In the genomic region with DNA sequence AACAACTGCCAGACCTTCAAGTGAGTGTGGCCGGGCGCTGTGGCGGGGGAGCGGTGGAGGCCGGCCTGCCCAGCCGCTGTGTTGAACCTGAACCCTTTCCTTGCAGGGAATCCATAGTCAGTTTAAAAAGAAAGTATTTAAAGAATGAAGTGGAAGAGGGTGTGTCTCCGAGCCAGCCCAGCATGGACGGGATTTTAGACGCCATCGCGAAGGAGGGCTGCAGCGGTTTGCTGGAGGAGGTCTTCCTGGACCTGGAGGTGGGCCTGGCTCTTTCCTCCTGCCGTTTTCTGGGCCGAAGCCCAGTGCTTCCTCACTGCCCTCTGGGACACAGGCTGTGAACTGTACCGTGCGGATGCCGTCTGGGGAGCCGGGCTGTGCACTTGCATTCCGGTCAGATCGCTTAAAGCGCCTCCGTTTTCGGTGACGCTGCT, we compare ENCODE assay signal across 21 cellular contexts. TPM values are rescaled to one million over a fixed set of nuclear protein-coding genes. Genes with fewer than 3 reads are reported as not detected.
DNase-seq lines count a peak whose midpoint lies in the region; ATAC-seq and TF ChIP-seq lines count a peak whose summit lies in the region.
"Had no signal": no experiment of that assay in that cellular context is flagged by ENCODE, and none has a peak within 500 bp of the region (broad histone marks: within the 10 kb centered on the region; RNA-seq: fewer than 3 reads in every experiment).

No MANE protein-coding gene starts in this region.

- no peak overlapping the region for H2BK20ac ChIP-seq in H9 (ENCODE audit: low read depth, low read length, poor library complexity, severe bottlenecking)

- H3K4me3 ChIP-seq in spleen, result no peak overlapping the region
- H3K4me3 ChIP-seq in H7 (ENCODE audit: insufficient read depth, low read depth, low read length), result no peak overlapping the region
- H3K4me3 ChIP-seq: BLaER1, pancreas had no signal

- peaks cover 59% of the 10 kb centered on the region for H3K36me3 Mint-ChIP-seq in activated T-cell treated with anti-CD3 and anti-CD28 coated beads, Interleukin-2, amount 50 U/mL, for 4 hours (ENCODE audit: insufficient read depth)
- H3K36me3 Mint-ChIP-seq in H9 (ENCODE audit: insufficient read depth in 1 of 3, low read depth in 3 of 3), result peaks cover 17 to 63% (median 53%) of the 10 kb centered on the region in 3 experiments; a peak in 6 of 7 replicates
- peaks cover 29% of the 10 kb centered on the region for H3K36me3 Mint-ChIP-seq in chondrocyte (ENCODE audit: low read depth)

- H3K79me1 ChIP-seq in H9 (ENCODE audit: insufficient read depth, low read depth, low read length, poor library complexity, severe bottlenecking), result no peaks in the 10 kb centered on the region

- no peak overlapping the region for H3K9ac ChIP-seq in H9 (ENCODE audit: extremely low read depth, insufficient read length, low read length)
- H3K9ac ChIP-seq: BLaER1 had no signal

- no peaks in the 10 kb centered on the region for H3K4me1 ChIP-seq in H9 (ENCODE audit: insufficient read depth, low read length)
- peaks cover 0 to 28% (median 8%) of the 10 kb centered on the region in 6 donors for H3K4me1 ChIP-seq in spleen

- ATAC-seq in activated T-cell treated with anti-CD3 and anti-CD28 coated beads, Interleukin-2, amount 50 U/mL, for 4 hours, result no peak
- ATAC-seq: natural killer cell, pancreas had no signal

- H3K79me2 ChIP-seq in H9 (ENCODE audit: insufficient read depth, low read length), result no peaks in the 10 kb centered on the region

- H3K4me1 Mint-ChIP-seq in activated T-cell treated with anti-CD3 and anti-CD28 coated beads, Interleukin-2, amount 50 U/mL, for 4 hours (ENCODE audit: low read depth), result peaks cover 56% of the 10 kb centered on the region
- H3K4me1 Mint-ChIP-seq in H9 (no peaks in the 10 kb centered on the region), chondrocyte (ENCODE audit: low read depth) (peaks cover 9% of the 10 kb centered on the region)

- no peak overlapping the region for H3K4me3 Mint-ChIP-seq in activated T-cell treated with anti-CD3 and anti-CD28 coated beads, Interleukin-2, amount 50 U/mL, for 4 hours
- no peak overlapping the region for H3K4me3 Mint-ChIP-seq in H9
- no peak overlapping the region for H3K4me3 Mint-ChIP-seq in chondrocyte (ENCODE audit: unreplicated experiment)
- H3K4me3 Mint-ChIP-seq: natural killer cell had no signal

- peak; percentile 4 for DNase-seq in activated T-cell treated with anti-CD3 and anti-CD28 coated beads, Interleukin-2, amount 50 U/mL, for 1 hour
- DNase-seq in activated T-cell treated with anti-CD3 and anti-CD28 coated beads, Interleukin-2, amount 50 U/mL, for 4 hours, result no peak
- DNase-seq in H9 (peak; percentile 25), chondrocyte (ENCODE audit: low spot score) (peak; percentile 59), spleen (peak; percentile 59), NCI-H446 treated with DMSO at 0.1 percent for 48 hours (lab: John Stamatoyannopoulos, UW) (no peak), H7 (no peak), GM19238 (ENCODE audit: insufficient read length, low spot score) (no peak)
- DNase-seq: activated CD4-positive, alpha-beta T cell treated with anti-CD3 and anti-CD28 coated beads, Interleukin-2, amount 50 U/mL, for 48 hours; DMS 273 treated with DMSO at 0.1 percent for 48 hours; islet precursor cell; mesenchymal stem cell; natural killer cell; NCI-H1092; NCI-H2029 treated with DMSO at 0.1 percent for 48 hours; NCI-H510A; small intestine; stimulated activated CD4-positive, alpha-beta T cell treated with anti-CD3 and anti-CD28 coated beads, Interleukin-4, amount 100 ng/mL, for 24 hours; SW 1271 had no signal

- H3K36me3 ChIP-seq in spleen (peaks cover 0 to 100% (median 86%) of the 10 kb centered on the region in 6 donors), H7 (replicated peaks; ENCODE audit: control insufficient read depth, insufficient read depth, low read length) (peaks cover 5% of the 10 kb centered on the region)

- H3K18ac ChIP-seq in H9 (ENCODE audit: insufficient read length, low read depth, low read length), result no peak overlapping the region

- H2AFZ ChIP-seq in H9 (ENCODE audit: low read length), result no peak overlapping the region

- H2BK12ac ChIP-seq in H9 (ENCODE audit: insufficient read length, low read depth, low read length), result no peak overlapping the region

- no CpG with 5 or more reads among the region's 24 CpGs for WGBS in H9 (ENCODE audit: extremely low coverage, insufficient read length, low lambda C conversion rate)
- 95 to 99% (median 96%) methylated on average over 24 of the region's 24 CpGs for WGBS in spleen, 5 donors

- no peak overlapping the region for H3K27ac ChIP-seq in H9 (ENCODE audit: insufficient read length, low read depth, low read length)
- no peak overlapping the region for H3K27ac ChIP-seq in spleen
- H3K27ac ChIP-seq: BLaER1, pancreas had no signal

- no peak overlapping the region for H4K8ac ChIP-seq in H9 (replicated peaks; ENCODE audit: insufficient read length, low read depth, low read length)

- no peak overlapping the region for H3T11ph ChIP-seq in H9 (ENCODE audit: low read length)

- no peak overlapping the region for H3K4me2 ChIP-seq in H9 (ENCODE audit: insufficient read depth, insufficient read length, low read length)
- H3K4me2 ChIP-seq: BLaER1 had no signal

- no peak overlapping the region for H2BK5ac ChIP-seq in H9 (ENCODE audit: insufficient read length, low read length)

- no peak overlapping the region for H3K23ac ChIP-seq in H9 (ENCODE audit: insufficient read length, low read depth, low read length)

- H3K23me2 ChIP-seq in H9 (ENCODE audit: insufficient read length, low read depth, low read length, poor library complexity, severe bottlenecking), result no peaks in the 10 kb centered on the region

- H3K14ac ChIP-seq in H9 (ENCODE audit: insufficient read depth, low read length), result no peak overlapping the region

- H4K91ac ChIP-seq in H9 (ENCODE audit: insufficient read length, low read depth, low read length), result no peak overlapping the region

- intact Hi-C loops in spleen (cut with DNase I; ENCODE audit: low total_unique reads), result no loop called here

- no peak overlapping the region for H2AK5ac ChIP-seq in H9 (ENCODE audit: insufficient read length, low read length)

- H3K56ac ChIP-seq in H9 (ENCODE audit: insufficient read length, low read depth, low read length), result no peak overlapping the region

- no peak overlapping the region for H2BK15ac ChIP-seq in H9 (ENCODE audit: low read depth, low read length)

- H4K20me1 ChIP-seq in H9 (ENCODE audit: control insufficient read depth, insufficient read depth, insufficient read length), result no peaks in the 10 kb centered on the region

- no peak overlapping the region for H4K5ac ChIP-seq in H9 (ENCODE audit: insufficient read length, low read depth, low read length)

- H2BK120ac ChIP-seq in H9 (ENCODE audit: low read depth, low read length, poor library complexity, severe bottlenecking), result no peak overlapping the region

- no peak overlapping the region for H3K4ac ChIP-seq in H9 (ENCODE audit: low read depth, low read length)

- H3K27ac Mint-ChIP-seq in H9 (no peak overlapping the region), chondrocyte (ENCODE audit: unreplicated experiment) (peak overlapping the region; percentile 12)

- no peaks in the 10 kb centered on the region for H3K27me3 Mint-ChIP-seq in activated T-cell treated with anti-CD3 and anti-CD28 coated beads, Interleukin-2, amount 50 U/mL, for 4 hours (ENCODE audit: low read depth)
- H3K27me3 Mint-ChIP-seq in H9 (ENCODE audit: low read depth) (no peaks in the 10 kb centered on the region), chondrocyte (ENCODE audit: low read depth) (no peaks in the 10 kb centered on the region)

- H3K27me3 ChIP-seq in H9 (ENCODE audit: insufficient read depth, low read length), result no peaks in the 10 kb centered on the region
- H3K27me3 ChIP-seq in spleen (replicated peaks in 1 of 7), result no peaks in the 10 kb centered on the region
- H3K27me3 ChIP-seq in H7 (ENCODE audit: control insufficient read depth, insufficient read depth, low read length), result no peaks in the 10 kb centered on the region
- H3K27me3 ChIP-seq: BLaER1, pancreas had no signal

- no peak for TF ChIP-seq CTCF in H9 (conservative IDR thresholded peaks at IDR 0.05)
- TF ChIP-seq CTCF in chondrocyte (IDR thresholded peaks at IDR 0.05), result no peak
- no peak for TF ChIP-seq CTCF in spleen (IDR thresholded peaks at IDR 0.05 in 8 of 11, conservative IDR thresholded peaks at IDR 0.05 in 3 of 11)

- H3K9me3 ChIP-seq in H9 (ENCODE audit: control insufficient read depth, low read depth, low read length) (no peaks in the 10 kb centered on the region), spleen (no peaks in the 10 kb centered on the region)
- H3K9me3 ChIP-seq: BLaER1, pancreas had no signal

- TF ChIP-seq POLR2A in spleen (IDR thresholded peaks at IDR 0.05), result no peak

- no peaks in the 10 kb centered on the region for H3K9me3 Mint-ChIP-seq in activated T-cell treated with anti-CD3 and anti-CD28 coated beads, Interleukin-2, amount 50 U/mL, for 4 hours
- no peaks in the 10 kb centered on the region for H3K9me3 Mint-ChIP-seq in H9
- no peaks in the 10 kb centered on the region for H3K9me3 Mint-ChIP-seq in chondrocyte (ENCODE audit: low read depth)
- H3K9me3 Mint-ChIP-seq: natural killer cell had no signal

RNA-seq across cellular contexts. Expression of gene EXOC3, which starts 19.1 kb away (rescaled TPM):
- 10 to 100 TPM; 62.7 to 78.3 (median 67.2) TPM for total RNA-seq in activated T-cell treated with anti-CD3 and anti-CD28 coated beads, Interleukin-2, amount 50 U/mL, for 4 hours
- total RNA-seq in H9 (2021), result 36.7 and 37.6 TPM in 2 replicates
- 39.4 to 58.1 TPM (median 43.3 TPM) in 3 replicates for total RNA-seq in chondrocyte
- 10 to 100 TPM; 61.5 to 87.0 (median 77.5) TPM for total RNA-seq in spleen
- polyA plus RNA-seq in spleen, result 10 to 100 TPM; 22.7 to 62.0 (median 57.8) TPM
- total RNA-seq in H7 (2014; rRNA removed; shearing (Covaris generic)), result 20.5 and 24.1 TPM in 2 replicates

Comparison
In these comparisons a context has a peak if more than half of its experiments do, and no peak if none do; other contexts are left out.
1. DNase-seq: peak in activated T-cell treated with anti-CD3 and anti-CD28 coated beads, Interleukin-2, amount 50 U/mL, for 1 hour (single experiment), H9 (single experiment), chondrocyte (single experiment) and spleen (single experiment); none in activated T-cell treated with anti-CD3 and anti-CD28 coated beads, Interleukin-2, amount 50 U/mL, for 4 hours (single experiment), NCI-H446 treated with DMSO at 0.1 percent for 48 hours (single experiment), H7 (single experiment) and GM19238 (single experiment).